ENCODE assay signal across 8 cellular contexts in genomic region chr6:36442671-36443497, GRCh38. TPM values are rescaled to one million over a fixed set of nuclear protein-coding genes. Genes with fewer than 3 reads are reported as not detected.
A peak's percentile ranks its signal among the peaks of the same experiment; 100 is the strongest.
DNase-seq lines count a peak whose midpoint lies in the region; TF ChIP-seq lines count a peak whose summit lies in the region.

Gene KCTD20 (plus strand): TSS chr6:36443000. CDS start chr6:36470098, 27,098 bp downstream.
Gene PXT1 (minus strand): TSS chr6:36442854. CDS start chr6:36426082, 16,772 bp downstream.

- DNase-seq in ELF-1 (ENCODE audit: low read depth, low spot score) (peak; percentile 78), H4 (ENCODE audit: low spot score) (peak; percentile 80), LNCaP clone FGC (ENCODE audit: low read depth) (no peak), SHP77 (lab: John Stamatoyannopoulos, UW) (peak; percentile 75 to 86), fibroblast of the conjunctiva (ENCODE audit: low read depth) (peak; percentile 59)
- peak; percentile 94 for DNase-seq in activated effector memory CD4-positive, alpha-beta T cell treated with anti-CD3 and anti-CD28 coated beads, Interleukin-2, amount 50 U/mL, for 16 hours

- H3K4me3 Mint-ChIP-seq in stimulated activated naive CD8-positive, alpha-beta T cell treated with anti-CD3 and anti-CD28 coated beads, Interleukin-15, Interleukin-2, amounts not matched to agents 100 ng/mL and 50 ng/mL, for 24 hours, result peak within 1 kb of the TSS; percentile 96

- no peaks in the 10 kb centered on the region for H4K20me1 ChIP-seq in neural cell (ENCODE audit: insufficient read depth)

- peak within 1 kb of the TSS; percentile 96 for H3K27ac Mint-ChIP-seq in stimulated activated naive CD8-positive, alpha-beta T cell treated with anti-CD3 and anti-CD28 coated beads, Interleukin-15, Interleukin-2, amounts not matched to agents 100 ng/mL and 50 ng/mL, for 24 hours

- TF ChIP-seq EP300 in neural cell (conservative IDR thresholded peaks at IDR 0.05; ENCODE audit: poor library complexity, severe bottlenecking), result peak; percentile 61

- TF ChIP-seq CTCF in LNCaP clone FGC (IDR thresholded peaks at IDR 0.05; ENCODE audit: control insufficient read depth, extremely low read depth, insufficient read depth), result no peak
- peak; percentile 20 for TF ChIP-seq CTCF in neural cell (IDR thresholded peaks at IDR 0.05; ENCODE audit: poor library complexity, severe bottlenecking)

- peak within 1 kb of the TSS; percentile 71 for H3K27ac ChIP-seq in neural cell (ENCODE audit: low read length)

- no peaks in the 10 kb centered on the region for H3K36me3 ChIP-seq in neural cell (ENCODE audit: insufficient read depth, low read length)

- peak; percentile 18 for TF ChIP-seq RAD21 in neural cell (conservative IDR thresholded peaks at IDR 0.05)

- H3F3A ChIP-seq in neural cell (ENCODE audit: insufficient read depth, low read length, poor library complexity, severe bottlenecking), result no peaks in the 10 kb centered on the region

- H3K36me3 Mint-ChIP-seq in stimulated activated naive CD8-positive, alpha-beta T cell treated with anti-CD3 and anti-CD28 coated beads, Interleukin-15, Interleukin-2, amounts not matched to agents 100 ng/mL and 50 ng/mL, for 24 hours (ENCODE audit: low read depth), result peaks cover 15% of the 10 kb centered on the region

- no peaks in the 10 kb centered on the region for H3K9me3 ChIP-seq in neural cell (ENCODE audit: low read length)

- H3K9me2 ChIP-seq in neural cell (ENCODE audit: insufficient read depth, low read length), result no peaks in the 10 kb centered on the region

- peak within 1 kb of the TSS; percentile 60 for H3K4me2 ChIP-seq in neural cell (ENCODE audit: low read length)

- no peaks in the 10 kb centered on the region for H3K9me3 Mint-ChIP-seq in stimulated activated naive CD8-positive, alpha-beta T cell treated with anti-CD3 and anti-CD28 coated beads, Interleukin-15, Interleukin-2, amounts not matched to agents 100 ng/mL and 50 ng/mL, for 24 hours

- H3K27me3 ChIP-seq in neural cell (ENCODE audit: insufficient read depth, low read depth, low read length), result no peaks in the 10 kb centered on the region

- H3K4me3 ChIP-seq in LNCaP clone FGC (ENCODE audit: low read depth, low read length) (peak within 1 kb of the TSS; percentile 93), neural cell (ENCODE audit: low read length) (peak within 1 kb of the TSS; percentile 95)

- no peaks in the 10 kb centered on the region for H3K27me3 Mint-ChIP-seq in stimulated activated naive CD8-positive, alpha-beta T cell treated with anti-CD3 and anti-CD28 coated beads, Interleukin-15, Interleukin-2, amounts not matched to agents 100 ng/mL and 50 ng/mL, for 24 hours

- H3K9ac ChIP-seq in neural cell (ENCODE audit: low read length), result peak within 1 kb of the TSS; percentile 86

- H3K79me2 ChIP-seq in neural cell (replicated peaks; ENCODE audit: insufficient read depth, low read length), result peaks cover 29% of the 10 kb centered on the region

- peaks cover 56% of the 10 kb centered on the region for H3K4me1 Mint-ChIP-seq in stimulated activated naive CD8-positive, alpha-beta T cell treated with anti-CD3 and anti-CD28 coated beads, Interleukin-15, Interleukin-2, amounts not matched to agents 100 ng/mL and 50 ng/mL, for 24 hours (ENCODE audit: low read depth)

- peak within 1 kb of the TSS; percentile 90 for H2AFZ ChIP-seq in neural cell (ENCODE audit: low read depth, low read length)

TF ChIP-seq in neural cell, 6 proteins besides CTCF, POLR2A, EP300 and RAD21:
- TF ChIP-seq POLR2AphosphoS5 (IDR thresholded peaks at IDR 0.05), result peak; percentile 64
- TF ChIP-seq MXI1 (conservative IDR thresholded peaks at IDR 0.05; ENCODE audit: poor library complexity, severe bottlenecking), result peak; percentile 80
- peak; percentile 39 for TF ChIP-seq REST (IDR thresholded peaks at IDR 0.05; ENCODE audit: borderline replicate concordance)
- TF ChIP-seq EZH2 (IDR thresholded peaks at IDR 0.05; ENCODE audit: borderline replicate concordance, insufficient read depth, low read length, poor library complexity, severe bottlenecking), result no peak
- TF ChIP-seq SMC3 (conservative IDR thresholded peaks at IDR 0.05; ENCODE audit: poor library complexity), result peak; percentile 47
- TF ChIP-seq TAF1 (IDR thresholded peaks at IDR 0.05; ENCODE audit: low read depth), result peak; percentile 21

RNA-seq across cellular contexts. Expression of gene KCTD20, which starts in this region (rescaled TPM):
- 56.1 and 68.5 TPM in 2 replicates for total RNA-seq in H4 (2014; rRNA removed; shearing (Covaris generic))
- 32.4 and 37.6 TPM in 2 replicates for polyA plus RNA-seq in neural cell
- 48.2 TPM in 2 replicates for polyA minus RNA-seq in neural cell

RNA-seq across cellular contexts. Expression of gene PXT1, which starts in this region (rescaled TPM):
- total RNA-seq in H4 (2014; rRNA removed; shearing (Covaris generic)), result not detected in 2 replicates
- 0.24 TPM in 1 of 2 replicates, not detected in the other for polyA plus RNA-seq in neural cell
- not detected in 2 replicates for polyA minus RNA-seq in neural cell
